In genomic region chr12:40104461-40105264, GRCh38 we compare ENCODE assay signal across 1 cellular context.
TF ChIP-seq lines count a peak whose summit lies in the region.

No MANE protein-coding gene starts in this region.

TF ChIP-seq in K562, 482 proteins besides CTCF, POLR2A, EP300 and RAD21 (continued from another document):
- TF ChIP-seq, protein P1, sequence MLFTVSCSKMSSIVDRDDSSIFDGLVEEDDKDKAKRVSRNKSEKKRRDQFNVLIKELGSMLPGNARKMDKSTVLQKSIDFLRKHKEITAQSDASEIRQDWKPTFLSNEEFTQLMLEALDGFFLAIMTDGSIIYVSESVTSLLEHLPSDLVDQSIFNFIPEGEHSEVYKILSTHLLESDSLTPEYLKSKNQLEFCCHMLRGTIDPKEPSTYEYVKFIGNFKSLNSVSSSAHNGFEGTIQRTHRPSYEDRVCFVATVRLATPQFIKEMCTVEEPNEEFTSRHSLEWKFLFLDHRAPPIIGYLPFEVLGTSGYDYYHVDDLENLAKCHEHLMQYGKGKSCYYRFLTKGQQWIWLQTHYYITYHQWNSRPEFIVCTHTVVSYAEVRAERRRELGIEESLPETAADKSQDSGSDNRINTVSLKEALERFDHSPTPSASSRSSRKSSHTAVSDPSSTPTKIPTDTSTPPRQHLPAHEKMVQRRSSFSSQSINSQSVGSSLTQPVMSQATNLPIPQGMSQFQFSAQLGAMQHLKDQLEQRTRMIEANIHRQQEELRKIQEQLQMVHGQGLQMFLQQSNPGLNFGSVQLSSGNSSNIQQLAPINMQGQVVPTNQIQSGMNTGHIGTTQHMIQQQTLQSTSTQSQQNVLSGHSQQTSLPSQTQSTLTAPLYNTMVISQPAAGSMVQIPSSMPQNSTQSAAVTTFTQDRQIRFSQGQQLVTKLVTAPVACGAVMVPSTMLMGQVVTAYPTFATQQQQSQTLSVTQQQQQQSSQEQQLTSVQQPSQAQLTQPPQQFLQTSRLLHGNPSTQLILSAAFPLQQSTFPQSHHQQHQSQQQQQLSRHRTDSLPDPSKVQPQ (CRISPR knock-in tag; IDR thresholded peaks at IDR 0.05; ENCODE audit: borderline replicate concordance): no peak
- TF ChIP-seq SRSF7 (optimal IDR thresholded peaks at IDR 0.05; ENCODE audit: low read depth, low read length) (no peak), ZNF184 (CRISPR knock-in tag; IDR thresholded peaks at IDR 0.05) (no peak), NCOA4 (IDR thresholded peaks at IDR 0.05; ENCODE audit: partially characterized antibody) (no peak), ZFP1 (CRISPR knock-in tag; IDR thresholded peaks at IDR 0.05) (no peak), ILF3 (IDR thresholded peaks at IDR 0.05; ENCODE audit: borderline replicate concordance) (no peak), CHD1 (IDR thresholded peaks at IDR 0.05; ENCODE audit: low read length) (no peak), NRF1 (conservative IDR thresholded peaks at IDR 0.05 in 1 of 2, IDR thresholded peaks at IDR 0.05 in 1 of 2) (no peak), SAFB (IDR thresholded peaks at IDR 0.05; ENCODE audit: borderline replicate concordance, low read depth, low read length) (no peak), PCBP2 (IDR thresholded peaks at IDR 0.05; ENCODE audit: low read depth, low read length, poor library complexity, severe bottlenecking) (no peak), ZC3H8 (IDR thresholded peaks at IDR 0.05) (no peak), BCOR (IDR thresholded peaks at IDR 0.05) (peak; percentile 42; the same call in 1 of the 2 replicates), CBX3 (IDR thresholded peaks at IDR 0.05; ENCODE audit: borderline replicate concordance in 1 of 2, low read length in 2 of 2) (no peak), PHB (CRISPR knock-in tag; IDR thresholded peaks at IDR 0.05) (no peak), U2AF1 (optimal IDR thresholded peaks at IDR 0.05; ENCODE audit: low read depth, low read length) (no peak), RBM22 (IDR thresholded peaks at IDR 0.05; ENCODE audit: low read depth, low read length, poor library complexity, severe bottlenecking) (no peak), YBX1 (IDR thresholded peaks at IDR 0.05) (no peak), MIER1 (IDR thresholded peaks at IDR 0.05; ENCODE audit: low read depth) (no peak), PRPF4 (IDR thresholded peaks at IDR 0.05; ENCODE audit: insufficient read depth, low read depth, low read length, poor library complexity, severe bottlenecking) (no peak), ZNF77 (CRISPR knock-in tag; IDR thresholded peaks at IDR 0.05) (no peak), KAT8 (IDR thresholded peaks at IDR 0.05; ENCODE audit: low read depth) (no peak), ZNF347 (CRISPR knock-in tag; IDR thresholded peaks at IDR 0.05; ENCODE audit: low read depth) (no peak), TAF15 (IDR thresholded peaks at IDR 0.05; ENCODE audit: low read depth, low read length) (no peak), CHCHD3 (CRISPR knock-in tag; IDR thresholded peaks at IDR 0.05) (no peak), HNRNPK (IDR thresholded peaks at IDR 0.05; ENCODE audit: low read depth, low read length, poor library complexity, severe bottlenecking) (no peak), PHTF2 (CRISPR knock-in tag; IDR thresholded peaks at IDR 0.05) (no peak), CREBBP (IDR thresholded peaks at IDR 0.05; ENCODE audit: low read depth, low read length) (no peak)
- TF ChIP-seq, protein P2, sequence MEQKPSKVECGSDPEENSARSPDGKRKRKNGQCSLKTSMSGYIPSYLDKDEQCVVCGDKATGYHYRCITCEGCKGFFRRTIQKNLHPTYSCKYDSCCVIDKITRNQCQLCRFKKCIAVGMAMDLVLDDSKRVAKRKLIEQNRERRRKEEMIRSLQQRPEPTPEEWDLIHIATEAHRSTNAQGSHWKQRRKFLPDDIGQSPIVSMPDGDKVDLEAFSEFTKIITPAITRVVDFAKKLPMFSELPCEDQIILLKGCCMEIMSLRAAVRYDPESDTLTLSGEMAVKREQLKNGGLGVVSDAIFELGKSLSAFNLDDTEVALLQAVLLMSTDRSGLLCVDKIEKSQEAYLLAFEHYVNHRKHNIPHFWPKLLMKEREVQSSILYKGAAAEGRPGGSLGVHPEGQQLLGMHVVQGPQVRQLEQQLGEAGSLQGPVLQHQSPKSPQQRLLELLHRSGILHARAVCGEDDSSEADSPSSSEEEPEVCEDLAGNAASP (IDR thresholded peaks at IDR 0.05): no peak
- TF ChIP-seq, protein P3, sequence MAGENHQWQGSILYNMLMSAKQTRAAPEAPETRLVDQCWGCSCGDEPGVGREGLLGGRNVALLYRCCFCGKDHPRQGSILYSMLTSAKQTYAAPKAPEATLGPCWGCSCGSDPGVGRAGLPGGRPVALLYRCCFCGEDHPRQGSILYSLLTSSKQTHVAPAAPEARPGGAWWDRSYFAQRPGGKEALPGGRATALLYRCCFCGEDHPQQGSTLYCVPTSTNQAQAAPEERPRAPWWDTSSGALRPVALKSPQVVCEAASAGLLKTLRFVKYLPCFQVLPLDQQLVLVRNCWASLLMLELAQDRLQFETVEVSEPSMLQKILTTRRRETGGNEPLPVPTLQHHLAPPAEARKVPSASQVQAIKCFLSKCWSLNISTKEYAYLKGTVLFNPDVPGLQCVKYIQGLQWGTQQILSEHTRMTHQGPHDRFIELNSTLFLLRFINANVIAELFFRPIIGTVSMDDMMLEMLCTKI (IDR thresholded peaks at IDR 0.05; ENCODE audit: partially characterized antibody): no peak
